ENCODE assay signal across 1 cellular context in the genomic region with DNA sequence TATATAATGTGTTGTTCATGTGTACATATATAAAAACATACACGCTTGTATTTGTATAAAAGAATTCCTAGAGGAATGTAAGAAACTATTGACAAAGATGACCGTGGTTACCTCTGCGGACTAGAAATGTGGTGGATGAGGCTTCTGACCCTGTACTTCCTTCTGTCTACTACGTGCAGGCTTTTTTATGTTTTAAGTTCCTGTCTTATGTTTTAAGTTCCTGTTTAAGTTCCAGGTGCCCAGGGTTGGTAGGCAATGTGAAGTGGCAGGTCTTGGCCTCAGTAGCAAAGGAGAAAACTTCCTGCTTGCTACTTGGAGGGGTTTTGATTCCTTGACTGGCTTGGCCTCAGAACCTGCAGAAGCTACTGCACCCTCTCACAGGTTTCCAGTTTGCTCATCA.
TF ChIP-seq lines count a peak whose summit lies in the region.

No MANE protein-coding gene starts in this region.

TF ChIP-seq in GM12878, 131 proteins besides CTCF, POLR2A, EP300 and RAD21:
- TF ChIP-seq EED (IDR thresholded peaks at IDR 0.05; ENCODE audit: low read depth) = no peak
- TF ChIP-seq TCF3 (IDR thresholded peaks at IDR 0.05; ENCODE audit: borderline replicate concordance, insufficient read depth, low read depth, low read length) = no peak
- TF ChIP-seq TARDBP (IDR thresholded peaks at IDR 0.05; ENCODE audit: borderline replicate concordance) = no peak
- no peak for TF ChIP-seq KAT2A (conservative IDR thresholded peaks at IDR 0.05; ENCODE audit: control insufficient read depth, low read depth, low read length)
- TF ChIP-seq HDAC2 (IDR thresholded peaks at IDR 0.05) = no peak
- TF ChIP-seq YBX1 (IDR thresholded peaks at IDR 0.05) = no peak
- TF ChIP-seq, protein P1, sequence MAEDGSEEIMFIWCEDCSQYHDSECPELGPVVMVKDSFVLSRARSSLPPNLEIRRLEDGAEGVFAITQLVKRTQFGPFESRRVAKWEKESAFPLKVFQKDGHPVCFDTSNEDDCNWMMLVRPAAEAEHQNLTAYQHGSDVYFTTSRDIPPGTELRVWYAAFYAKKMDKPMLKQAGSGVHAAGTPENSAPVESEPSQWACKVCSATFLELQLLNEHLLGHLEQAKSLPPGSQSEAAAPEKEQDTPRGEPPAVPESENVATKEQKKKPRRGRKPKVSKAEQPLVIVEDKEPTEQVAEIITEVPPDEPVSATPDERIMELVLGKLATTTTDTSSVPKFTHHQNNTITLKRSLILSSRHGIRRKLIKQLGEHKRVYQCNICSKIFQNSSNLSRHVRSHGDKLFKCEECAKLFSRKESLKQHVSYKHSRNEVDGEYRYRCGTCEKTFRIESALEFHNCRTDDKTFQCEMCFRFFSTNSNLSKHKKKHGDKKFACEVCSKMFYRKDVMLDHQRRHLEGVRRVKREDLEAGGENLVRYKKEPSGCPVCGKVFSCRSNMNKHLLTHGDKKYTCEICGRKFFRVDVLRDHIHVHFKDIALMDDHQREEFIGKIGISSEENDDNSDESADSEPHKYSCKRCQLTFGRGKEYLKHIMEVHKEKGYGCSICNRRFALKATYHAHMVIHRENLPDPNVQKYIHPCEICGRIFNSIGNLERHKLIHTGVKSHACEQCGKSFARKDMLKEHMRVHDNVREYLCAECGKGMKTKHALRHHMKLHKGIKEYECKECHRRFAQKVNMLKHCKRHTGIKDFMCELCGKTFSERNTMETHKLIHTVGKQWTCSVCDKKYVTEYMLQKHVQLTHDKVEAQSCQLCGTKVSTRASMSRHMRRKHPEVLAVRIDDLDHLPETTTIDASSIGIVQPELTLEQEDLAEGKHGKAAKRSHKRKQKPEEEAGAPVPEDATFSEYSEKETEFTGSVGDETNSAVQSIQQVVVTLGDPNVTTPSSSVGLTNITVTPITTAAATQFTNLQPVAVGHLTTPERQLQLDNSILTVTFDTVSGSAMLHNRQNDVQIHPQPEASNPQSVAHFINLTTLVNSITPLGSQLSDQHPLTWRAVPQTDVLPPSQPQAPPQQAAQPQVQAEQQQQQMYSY (CRISPR knock-in tag; IDR thresholded peaks at IDR 0.05) = no peak
- TF ChIP-seq, protein P2, sequence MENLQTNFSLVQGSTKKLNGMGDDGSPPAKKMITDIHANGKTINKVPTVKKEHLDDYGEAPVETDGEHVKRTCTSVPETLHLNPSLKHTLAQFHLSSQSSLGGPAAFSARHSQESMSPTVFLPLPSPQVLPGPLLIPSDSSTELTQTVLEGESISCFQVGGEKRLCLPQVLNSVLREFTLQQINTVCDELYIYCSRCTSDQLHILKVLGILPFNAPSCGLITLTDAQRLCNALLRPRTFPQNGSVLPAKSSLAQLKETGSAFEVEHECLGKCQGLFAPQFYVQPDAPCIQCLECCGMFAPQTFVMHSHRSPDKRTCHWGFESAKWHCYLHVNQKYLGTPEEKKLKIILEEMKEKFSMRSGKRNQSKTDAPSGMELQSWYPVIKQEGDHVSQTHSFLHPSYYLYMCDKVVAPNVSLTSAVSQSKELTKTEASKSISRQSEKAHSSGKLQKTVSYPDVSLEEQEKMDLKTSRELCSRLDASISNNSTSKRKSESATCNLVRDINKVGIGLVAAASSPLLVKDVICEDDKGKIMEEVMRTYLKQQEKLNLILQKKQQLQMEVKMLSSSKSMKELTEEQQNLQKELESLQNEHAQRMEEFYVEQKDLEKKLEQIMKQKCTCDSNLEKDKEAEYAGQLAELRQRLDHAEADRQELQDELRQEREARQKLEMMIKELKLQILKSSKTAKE (IDR thresholded peaks at IDR 0.05; ENCODE audit: low read depth, poor library complexity, severe bottlenecking) = no peak
- TF ChIP-seq WRNIP1 (IDR thresholded peaks at IDR 0.05; ENCODE audit: borderline replicate concordance, low read depth, low read length) = no peak
- TF ChIP-seq BRCA1 (IDR thresholded peaks at IDR 0.05; ENCODE audit: low read depth, low read length) = no peak
- TF ChIP-seq BMI1 (IDR thresholded peaks at IDR 0.05; ENCODE audit: borderline replicate concordance) = no peak
- TF ChIP-seq, protein P3, sequence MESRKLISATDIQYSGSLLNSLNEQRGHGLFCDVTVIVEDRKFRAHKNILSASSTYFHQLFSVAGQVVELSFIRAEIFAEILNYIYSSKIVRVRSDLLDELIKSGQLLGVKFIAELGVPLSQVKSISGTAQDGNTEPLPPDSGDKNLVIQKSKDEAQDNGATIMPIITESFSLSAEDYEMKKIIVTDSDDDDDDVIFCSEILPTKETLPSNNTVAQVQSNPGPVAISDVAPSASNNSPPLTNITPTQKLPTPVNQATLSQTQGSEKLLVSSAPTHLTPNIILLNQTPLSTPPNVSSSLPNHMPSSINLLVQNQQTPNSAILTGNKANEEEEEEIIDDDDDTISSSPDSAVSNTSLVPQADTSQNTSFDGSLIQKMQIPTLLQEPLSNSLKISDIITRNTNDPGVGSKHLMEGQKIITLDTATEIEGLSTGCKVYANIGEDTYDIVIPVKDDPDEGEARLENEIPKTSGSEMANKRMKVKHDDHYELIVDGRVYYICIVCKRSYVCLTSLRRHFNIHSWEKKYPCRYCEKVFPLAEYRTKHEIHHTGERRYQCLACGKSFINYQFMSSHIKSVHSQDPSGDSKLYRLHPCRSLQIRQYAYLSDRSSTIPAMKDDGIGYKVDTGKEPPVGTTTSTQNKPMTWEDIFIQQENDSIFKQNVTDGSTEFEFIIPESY (IDR thresholded peaks at IDR 0.05) = no peak
- TF ChIP-seq ASH2L (IDR thresholded peaks at IDR 0.05; ENCODE audit: borderline replicate concordance, low read depth) = no peak
- TF ChIP-seq MYB (IDR thresholded peaks at IDR 0.05; ENCODE audit: borderline replicate concordance, low read depth, low read length) = no peak
- no peak for TF ChIP-seq MTA2 (IDR thresholded peaks at IDR 0.05; ENCODE audit: low read depth)
- TF ChIP-seq HCFC1 (IDR thresholded peaks at IDR 0.05; ENCODE audit: low read length) = no peak
